In the genomic region with DNA sequence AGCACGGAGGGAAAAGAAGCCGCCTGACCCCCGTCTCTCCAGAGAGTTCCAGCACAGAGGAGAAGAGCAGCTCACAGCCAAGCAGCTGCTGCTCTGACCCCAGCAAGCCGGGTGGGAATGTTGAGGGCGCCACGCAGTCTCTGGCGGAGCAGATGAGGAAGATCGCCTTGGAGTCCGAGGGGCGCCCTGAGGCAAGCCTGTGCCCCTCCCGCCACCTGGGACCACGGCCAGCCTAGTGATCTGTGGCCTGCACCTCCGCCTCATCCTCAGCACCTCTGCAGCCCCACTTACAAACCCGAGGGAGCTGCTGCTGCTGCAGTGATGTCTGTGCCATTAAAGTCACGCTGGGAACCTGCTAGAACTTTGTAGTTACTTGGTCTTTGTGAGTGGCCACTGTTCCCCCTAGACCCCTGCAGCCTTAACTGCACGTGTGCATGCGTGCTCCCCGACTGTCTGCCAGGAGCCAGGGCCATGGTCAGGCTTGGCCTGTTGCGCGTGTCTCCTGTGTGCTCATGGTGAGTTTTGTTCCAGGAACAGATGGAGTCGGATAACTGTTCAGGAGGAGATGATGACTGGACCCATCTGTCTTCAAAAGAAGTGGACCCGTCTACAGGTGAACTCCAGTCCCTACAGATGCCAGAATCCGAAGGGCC, we compare ENCODE assay signal across 1 cellular context.
TF ChIP-seq lines count a peak whose summit lies in the region.

No MANE protein-coding gene starts in this region.

TF ChIP-seq in HEK293, 187 proteins besides CTCF, POLR2A, EP300 and RAD21:
- TF ChIP-seq ZNF501 (tag by site-specific recombination; IDR thresholded peaks at IDR 0.05) = no peak
- no peak for TF ChIP-seq ZNF266 (tag by site-specific recombination; IDR thresholded peaks at IDR 0.05; ENCODE audit: low read depth)
- TF ChIP-seq, protein P1, sequence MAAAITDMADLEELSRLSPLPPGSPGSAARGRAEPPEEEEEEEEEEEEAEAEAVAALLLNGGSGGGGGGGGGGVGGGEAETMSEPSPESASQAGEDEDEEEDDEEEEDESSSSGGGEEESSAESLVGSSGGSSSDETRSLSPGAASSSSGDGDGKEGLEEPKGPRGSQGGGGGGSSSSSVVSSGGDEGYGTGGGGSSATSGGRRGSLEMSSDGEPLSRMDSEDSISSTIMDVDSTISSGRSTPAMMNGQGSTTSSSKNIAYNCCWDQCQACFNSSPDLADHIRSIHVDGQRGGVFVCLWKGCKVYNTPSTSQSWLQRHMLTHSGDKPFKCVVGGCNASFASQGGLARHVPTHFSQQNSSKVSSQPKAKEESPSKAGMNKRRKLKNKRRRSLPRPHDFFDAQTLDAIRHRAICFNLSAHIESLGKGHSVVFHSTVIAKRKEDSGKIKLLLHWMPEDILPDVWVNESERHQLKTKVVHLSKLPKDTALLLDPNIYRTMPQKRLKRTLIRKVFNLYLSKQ (tag by site-specific recombination; IDR thresholded peaks at IDR 0.05; ENCODE audit: borderline replicate concordance) = no peak
- no peak for TF ChIP-seq ZNF324 (tag by site-specific recombination; IDR thresholded peaks at IDR 0.05)
- no peak for TF ChIP-seq ZNF121 (tag by site-specific recombination; IDR thresholded peaks at IDR 0.05)
- TF ChIP-seq ZNF404 (tag by site-specific recombination; IDR thresholded peaks at IDR 0.05) = no peak
- no peak for TF ChIP-seq ZNF221 (tag by site-specific recombination; IDR thresholded peaks at IDR 0.05; ENCODE audit: borderline replicate concordance)
